In genomic region chr3:148820885-148821284, GRCh38 we compare ENCODE assay signal across 26 cellular contexts. TPM values are rescaled to one million over a fixed set of nuclear protein-coding genes. Genes with fewer than 3 reads are reported as not detected.
DNase-seq lines count a peak whose midpoint lies in the region; ATAC-seq, FAIRE-seq and TF ChIP-seq lines count a peak whose summit lies in the region.
"Had no signal": no experiment of that assay in that cellular context is flagged by ENCODE, and none has a peak within 500 bp of the region (broad histone marks: within the 10 kb centered on the region; RNA-seq: fewer than 3 reads in every experiment).

No MANE protein-coding gene starts in this region.

- no peak overlapping the region for H2BK12ac ChIP-seq in H1 (ENCODE audit: low read depth, low read length)

- H4K8ac ChIP-seq in H1 (ENCODE audit: extremely low read depth, insufficient read depth, low read length) = no peak overlapping the region

- H3K14ac ChIP-seq in H1 (ENCODE audit: insufficient read length) = no peak overlapping the region

- no peaks in the 10 kb centered on the region for H3K79me1 ChIP-seq in H1 (ENCODE audit: low read depth, low read length)

- peaks cover 36% of the 10 kb centered on the region for H3K4me1 Mint-ChIP-seq in nephron
- H3K4me1 Mint-ChIP-seq in activated naive CD4-positive, alpha-beta T cell treated with anti-CD3 and anti-CD28 coated beads for 36 hours (ENCODE audit: low read depth) = no peaks in the 10 kb centered on the region

- in situ Hi-C loops in HepG2 (cut with HindIII; ENCODE audit: extremely low pct_ligation_motif_present, low pct_unique_long_range_greater_than_20kb) = no loop called here

- no peak for TF ChIP-seq RAD21 in HepG2 (CRISPR knock-in tag; IDR thresholded peaks at IDR 0.05)
- no peak for TF ChIP-seq RAD21 in H1 (IDR thresholded peaks at IDR 0.05 in 1 of 2, conservative IDR thresholded peaks at IDR 0.05 in 1 of 2; ENCODE audit: low read depth in 2 of 2, low read length in 2 of 2)

- no peaks in the 10 kb centered on the region for H3K9me3 ChIP-seq in HepG2 (ENCODE audit: low read length)
- no peaks in the 10 kb centered on the region for H3K9me3 ChIP-seq in right lobe of liver
- no peaks in the 10 kb centered on the region for H3K9me3 ChIP-seq in H1 (ENCODE audit: insufficient read depth in 2 of 2, low read depth in 1 of 2, low read length in 1 of 2)

- no peak overlapping the region for H2BK15ac ChIP-seq in H1 (ENCODE audit: low read length)

- peaks cover 8% of the 10 kb centered on the region for H3K4me1 ChIP-seq in HepG2 (ENCODE audit: insufficient read depth, low read length)
- no peaks in the 10 kb centered on the region for H3K4me1 ChIP-seq in right lobe of liver
- peaks cover 0 to 5% (median 4%) of the 10 kb centered on the region in 4 experiments; a peak in 3 of 7 replicates for H3K4me1 ChIP-seq in H1 (replicated peaks in 1 of 4; ENCODE audit: control insufficient read depth in 3 of 4, insufficient read depth in 4 of 4, low read length in 3 of 4)

- intact Hi-C loops in HepG2 (cut with micrococcal nuclease; ENCODE audit: unreplicated experiment) = no loop called here
- intact Hi-C loops in right lobe of liver (cut with DNase I) = no loop called here
- intact Hi-C loops in activated naive CD4-positive, alpha-beta T cell treated with anti-CD3 and anti-CD28 coated beads for 36 hours (cut with micrococcal nuclease) = no loop called here

- no peak for TF ChIP-seq POLR2A in HepG2 (IDR thresholded peaks at IDR 0.05; ENCODE audit: insufficient read depth in 1 of 2, low read depth in 2 of 2, low read length in 2 of 2)
- no peak for TF ChIP-seq POLR2A in right lobe of liver (IDR thresholded peaks at IDR 0.05)
- no peak for TF ChIP-seq POLR2A in H1 (IDR thresholded peaks at IDR 0.05; ENCODE audit: control extremely low read depth in 1 of 2, low read depth in 2 of 2, low read length in 2 of 2)

- H3K4me3 Mint-ChIP-seq in nephron = peak overlapping the region in 2 of 3 experiments; percentile 3 to 18
- no peak overlapping the region for H3K4me3 Mint-ChIP-seq in activated naive CD4-positive, alpha-beta T cell treated with anti-CD3 and anti-CD28 coated beads for 36 hours

- CTCF ChIA-PET in HepG2 (lab: Yijun Ruan, JAX; ENCODE audit: low intra/inter-chr PET ratio, low total read pairs) (no interaction called here), H1 (lab: Charles Lee; ENCODE audit: partially characterized antibody) (interaction anchor here (0.9 to 2.0 kb wide), 4 partner anchors 11 to 126 kb away, joined by 3 to 9 read pairs (median 3); no protein-coding TSS in a partner anchor)
- CTCF ChIA-PET in activated naive CD4-positive, alpha-beta T cell treated with anti-CD3 and anti-CD28 coated beads for 36 hours (lab: Charles Lee) = no interaction called here

- no peak for TF ChIP-seq CTCF in HepG2 (CRISPR knock-in tag; IDR thresholded peaks at IDR 0.05)
- no peak for TF ChIP-seq CTCF in right lobe of liver (IDR thresholded peaks at IDR 0.05)
- TF ChIP-seq CTCF in H1 (IDR thresholded peaks at IDR 0.05; ENCODE audit: control extremely low read depth in 1 of 3, insufficient read depth in 1 of 3, low read depth in 1 of 3, low read length in 3 of 3) = no peak
- no peak for TF ChIP-seq CTCF in nephron (IDR thresholded peaks at IDR 0.05; ENCODE audit: unreplicated experiment in 3 of 3)

- H3K27ac ChIP-seq in HepG2 (ENCODE audit: extremely low read length, insufficient read depth, low read length) = no peak overlapping the region
- H3K27ac ChIP-seq in right lobe of liver = no peak overlapping the region
- no peak overlapping the region for H3K27ac ChIP-seq in H1 (ENCODE audit: low read depth, low read length)

- H4K20me1 ChIP-seq in HepG2 (ENCODE audit: insufficient read depth, low read length) = no peaks in the 10 kb centered on the region
- H4K20me1 ChIP-seq in H1 (replicated peaks in 1 of 2; ENCODE audit: control insufficient read depth in 1 of 2, insufficient read depth in 2 of 2, low read length in 2 of 2) = no peaks in the 10 kb centered on the region

- H3K4me2 ChIP-seq in HepG2 (ENCODE audit: low read depth, low read length) = no peak overlapping the region
- H3K4me2 ChIP-seq in H1 (ENCODE audit: insufficient read depth in 1 of 2, low read depth in 2 of 2, low read length in 2 of 2) = peak overlapping the region in 1 of 2 experiments; percentile 37; a peak in 1 of 4 replicates

- H3K18ac ChIP-seq in H1 (ENCODE audit: extremely low read depth, low read length) = no peak overlapping the region

- no peaks in the 10 kb centered on the region for H3K27me3 Mint-ChIP-seq in nephron (ENCODE audit: low read depth)
- peaks cover 4% of the 10 kb centered on the region for H3K27me3 Mint-ChIP-seq in activated naive CD4-positive, alpha-beta T cell treated with anti-CD3 and anti-CD28 coated beads for 36 hours (ENCODE audit: low read depth)

- POLR2A ChIA-PET in HepG2 (lab: Yijun Ruan, JAX) = no interaction called here
- POLR2A ChIA-PET in H1 (lab: Charles Lee; ENCODE audit: partially characterized antibody) = no interaction called here

- no peak overlapping the region for H2BK20ac ChIP-seq in H1 (ENCODE audit: low read length)

- no peak overlapping the region for H3K23ac ChIP-seq in H1 (ENCODE audit: insufficient read length)

- H4K5ac ChIP-seq in H1 (ENCODE audit: insufficient read length, low read depth, low read length) = no peak overlapping the region

- DNase-seq in HepG2 (ENCODE audit: low spot score) = no peak
- no peak for DNase-seq in right lobe of liver
- no peak for DNase-seq in H1 (ENCODE audit: low read depth in 1 of 2, low spot score in 2 of 2)
- DNase-seq in activated naive CD4-positive, alpha-beta T cell treated with anti-CD3 and anti-CD28 coated beads for 36 hours = no peak
- DNase-seq in COR-L47 (lab: John Stamatoyannopoulos, UW) = no peak
- DNase-seq: 8988T, GOT3, KBM-7, NCI-H1105 treated with DMSO at 0.1 percent for 48 hours, NCI-H146, NCI-H1930, NCI-H2107, NCI-H524, NCI-H748 treated with DMSO at 0.1 percent for 48 hours, PC-3 had no signal

- H2BK5ac ChIP-seq in H1 (ENCODE audit: low read depth, low read length) = no peak overlapping the region

- no peaks in the 10 kb centered on the region for H3K79me2 ChIP-seq in HepG2 (ENCODE audit: insufficient read depth, low read length)
- no peaks in the 10 kb centered on the region for H3K79me2 ChIP-seq in H1 (ENCODE audit: control insufficient read depth in 1 of 2, insufficient read depth in 2 of 2, low read length in 2 of 2)

- no peaks in the 10 kb centered on the region for H3K36me3 Mint-ChIP-seq in nephron (ENCODE audit: low read depth)
- no peaks in the 10 kb centered on the region for H3K36me3 Mint-ChIP-seq in activated naive CD4-positive, alpha-beta T cell treated with anti-CD3 and anti-CD28 coated beads for 36 hours (ENCODE audit: low read depth)

- peak overlapping the region; percentile 78 to 91 (median 85) for H3K27ac Mint-ChIP-seq in nephron
- H3K27ac Mint-ChIP-seq in activated naive CD4-positive, alpha-beta T cell treated with anti-CD3 and anti-CD28 coated beads for 36 hours = no peak overlapping the region

- ATAC-seq in HepG2 = no peak
- ATAC-seq in right lobe of liver = no peak
- ATAC-seq in HG02759 (IDR thresholded peaks at IDR 0.05; ENCODE audit: unreplicated experiment) = no peak
- ATAC-seq in GM19397 (IDR thresholded peaks at IDR 0.05; ENCODE audit: unreplicated experiment) = no peak
- ATAC-seq: HCT116, PC-3 had no signal

- H3K56ac ChIP-seq in H1 (replicated peaks; ENCODE audit: insufficient read length, low read depth, low read length) = no peak overlapping the region

- no peak overlapping the region for H2AK5ac ChIP-seq in H1 (ENCODE audit: low read depth, low read length)

- H3K4ac ChIP-seq in H1 (replicated peaks; ENCODE audit: insufficient read length, low read depth, low read length) = no peak overlapping the region

- H3K27me3 ChIP-seq in HepG2 (ENCODE audit: control insufficient read depth in 1 of 2, insufficient read depth in 2 of 2, low read length in 2 of 2) (no peaks in the 10 kb centered on the region), right lobe of liver (no peaks in the 10 kb centered on the region), H1 (replicated peaks in 1 of 4; ENCODE audit: control insufficient read depth in 3 of 4, extremely low read depth in 1 of 4, insufficient read depth in 3 of 4, low read length in 3 of 4) (no peaks in the 10 kb centered on the region; a peak in 1 of 7 replicates)

- H3K36me3 ChIP-seq in HepG2 (replicated peaks in 1 of 2; ENCODE audit: control insufficient read depth in 1 of 2, insufficient read depth in 2 of 2, low read length in 2 of 2) (no peaks in the 10 kb centered on the region), right lobe of liver (no peaks in the 10 kb centered on the region), H1 (ENCODE audit: control insufficient read depth in 2 of 4, insufficient read depth in 4 of 4, low read length in 3 of 4) (no peaks in the 10 kb centered on the region)

- H2AFZ ChIP-seq in HepG2 (ENCODE audit: low read length) = no peak overlapping the region
- no peak overlapping the region for H2AFZ ChIP-seq in H1 (ENCODE audit: low read length)

- no peak overlapping the region for H3K9ac ChIP-seq in HepG2 (ENCODE audit: insufficient read depth, low read depth, low read length)
- no peak overlapping the region for H3K9ac ChIP-seq in H1 (replicated peaks in 1 of 4; ENCODE audit: extremely low read depth in 1 of 4, low read depth in 3 of 4, low read length in 3 of 4)

- no peaks in the 10 kb centered on the region for H3K23me2 ChIP-seq in H1 (ENCODE audit: low read depth, low read length)

- TF ChIP-seq EP300 in HepG2 (IDR thresholded peaks at IDR 0.05; ENCODE audit: low read depth in 2 of 2, low read length in 2 of 2) (no peak), HepG2 (CRISPR knock-in tag; IDR thresholded peaks at IDR 0.05; ENCODE audit: borderline replicate concordance) (no peak), H1 (IDR thresholded peaks at IDR 0.05; ENCODE audit: borderline replicate concordance in 1 of 2, low read depth in 2 of 2, low read length in 2 of 2) (no peak)

- H3K4me3 ChIP-seq in HepG2 (replicated peaks in 1 of 3; ENCODE audit: insufficient read depth in 1 of 3, low read depth in 2 of 3, low read length in 3 of 3) (no peak overlapping the region), right lobe of liver (no peak overlapping the region), H1 (ENCODE audit: extremely low read depth in 1 of 4, insufficient read depth in 2 of 4, low read depth in 3 of 4, low read length in 4 of 4) (no peak overlapping the region)

- BruUV-seq in HepG2 (replicated peaks; lab: Mats Ljungman, UMichigan) = no TSS peak

- H4K91ac ChIP-seq in H1 (replicated peaks; ENCODE audit: insufficient read length, low read length) = no peak overlapping the region

- no peak overlapping the region for H2BK120ac ChIP-seq in H1 (replicated peaks; ENCODE audit: low read depth, low read length)

- peaks cover 11% of the 10 kb centered on the region for H3K9me3 Mint-ChIP-seq in nephron
- H3K9me3 Mint-ChIP-seq in activated naive CD4-positive, alpha-beta T cell treated with anti-CD3 and anti-CD28 coated beads for 36 hours = peaks cover 5% of the 10 kb centered on the region

- no peak for FAIRE-seq in HepG2 (lab: Jason Lieb, UNC)
- peak; percentile 85 for FAIRE-seq in H1 (lab: Jason Lieb, UNC)
- FAIRE-seq: D721Med had no signal

- WGBS in HepG2 (ENCODE audit: low lambda C conversion rate) = 3% methylated on average over 3 of the region's 3 CpGs
- 41% methylated on average over 3 of the region's 3 CpGs for WGBS in right lobe of liver (ENCODE audit: insufficient coverage, low coverage, low lambda C conversion rate, missing lambda C conversion rate)
- 47% methylated on average over 3 of the region's 3 CpGs; no CpG with 5 or more reads in 1 of the 2 experiments for WGBS in H1 (ENCODE audit: extremely low coverage in 1 of 2, insufficient coverage in 1 of 2, insufficient read length in 1 of 2, insufficient replicate concordance in 2 of 2, low coverage in 1 of 2, low lambda C conversion rate in 2 of 2, missing lambda C conversion rate in 1 of 2), 2 experiments

RNA-seq across cellular contexts. Expression of gene CPB1, which starts 6.7 kb away (rescaled TPM):
- not detected in 2 replicates for total RNA-seq in HepG2 (2016; rRNA removed; fragmentation: Illumina TruSeq; extraction: Trizol)
- total RNA-seq in HepG2 (2016; cell fraction: cytosol; rRNA removed; fragmentation: Illumina TruSeq; extraction: Trizol; ENCODE audit: low read depth) = not detected in 2 replicates
- not detected in 2 replicates for total RNA-seq in HepG2 (2016; cell fraction: insoluble cytoplasmic fraction; rRNA removed; fragmentation: Illumina TruSeq; extraction: Trizol)
- total RNA-seq in HepG2 (2016; cell fraction: membrane; rRNA removed; fragmentation: Illumina TruSeq; extraction: Trizol) = not detected in 2 replicates
- not detected in 2 replicates for total RNA-seq in HepG2 (2016; cell fraction: nucleus; rRNA removed; fragmentation: Illumina TruSeq; extraction: Trizol)
- polyA plus RNA-seq in HepG2 (2011; rRNA removed) = not detected in 2 replicates
- not detected in 2 replicates for polyA plus RNA-seq in HepG2 (2011; cell fraction: cytosol; rRNA removed)
- polyA plus RNA-seq in HepG2 (2011; cell fraction: nucleus; rRNA removed) = not detected in 2 replicates
- polyA plus RNA-seq in HepG2 (2012) = not detected in 2 replicates
- polyA plus RNA-seq in HepG2 (2016; cell fraction: cytosol; fragmentation: Illumina TruSeq; extraction: Trizol; ENCODE audit: low read depth) = not detected in 2 replicates
- polyA plus RNA-seq in HepG2 (2016; cell fraction: insoluble cytoplasmic fraction; fragmentation: Illumina TruSeq; extraction: Trizol; ENCODE audit: low read depth) = not detected in 2 replicates
- not detected in 2 replicates for polyA plus RNA-seq in HepG2 (2016; cell fraction: membrane; fragmentation: Illumina TruSeq; extraction: Trizol; ENCODE audit: low read depth)
- not detected in 2 replicates for polyA plus RNA-seq in HepG2 (2016; cell fraction: nucleus; fragmentation: Illumina TruSeq; extraction: Trizol; ENCODE audit: insufficient read depth, low read depth)
- polyA minus RNA-seq in HepG2 (2011; rRNA and poly(A)+ RNA removed; ENCODE audit: low replicate concordance) = not detected in 2 replicates
- not detected in 2 replicates for polyA minus RNA-seq in HepG2 (2011; cell fraction: cytosol; rRNA and poly(A)+ RNA removed)
- not detected in 2 replicates for polyA minus RNA-seq in HepG2 (2011; cell fraction: nucleus; rRNA and poly(A)+ RNA removed)
- under 1 TPM in 2 of 6 experiments, not detected in 4; 0.31 to 0.44 TPM for total RNA-seq in right lobe of liver
- not detected in 2 replicates for total RNA-seq in H1 (2021; fragmentation: NEBNext Ultra II Directional; extraction: Animal tissue kit (Norgen Biotek cat#: 25700))
- not detected in 2 replicates for polyA plus RNA-seq in H1 (2011; rRNA removed)
- not detected for polyA plus RNA-seq in H1 (2011; cell fraction: cytosol; rRNA removed)
- not detected for polyA plus RNA-seq in H1 (2011; cell fraction: nucleus; rRNA removed)
- not detected in 4 replicates for polyA plus RNA-seq in H1 (2012, experiment 1 of 2)
- not detected for polyA plus RNA-seq in H1 (2012, experiment 2 of 2)
- polyA plus RNA-seq in H1 (2013, experiment 1 of 2) = not detected
- polyA plus RNA-seq in H1 (2013, experiment 2 of 2) = not detected
- polyA minus RNA-seq in H1 (2011; rRNA and poly(A)+ RNA removed) = not detected in 2 replicates
- not detected for polyA minus RNA-seq in H1 (2011; cell fraction: cytosol; rRNA and poly(A)+ RNA removed)
- not detected for polyA minus RNA-seq in H1 (2011; cell fraction: nucleus; rRNA and poly(A)+ RNA removed)
- not detected for total RNA-seq in activated naive CD4-positive, alpha-beta T cell treated with anti-CD3 and anti-CD28 coated beads for 36 hours
- total RNA-seq: G401, HT1080, LHCN-M2, MCF 10A, PC-3, SK-MEL-5 had no signal
- polyA plus RNA-seq: BJ had no signal

RNA-seq across cellular contexts. Expression of gene CPA3, which starts 44.2 kb away (rescaled TPM):
- total RNA-seq in HepG2 (2016; rRNA removed; fragmentation: Illumina TruSeq; extraction: Trizol) (not detected in 2 replicates), right lobe of liver (under 1 TPM in 5 of 6 experiments, not detected in 1; 0.12 to 0.27 (median 0.22) TPM)
- total RNA-seq in HepG2 (2016; cell fraction: cytosol; rRNA removed; fragmentation: Illumina TruSeq; extraction: Trizol; ENCODE audit: low read depth) = not detected in 2 replicates
- not detected in 2 replicates for total RNA-seq in HepG2 (2016; cell fraction: insoluble cytoplasmic fraction; rRNA removed; fragmentation: Illumina TruSeq; extraction: Trizol)
- not detected in 2 replicates for total RNA-seq in HepG2 (2016; cell fraction: membrane; rRNA removed; fragmentation: Illumina TruSeq; extraction: Trizol)
- total RNA-seq in HepG2 (2016; cell fraction: nucleus; rRNA removed; fragmentation: Illumina TruSeq; extraction: Trizol) = not detected in 2 replicates
- polyA plus RNA-seq in HepG2 (2011; rRNA removed) (not detected in 2 replicates), H1 (2011; rRNA removed) (not detected in 2 replicates)
- polyA plus RNA-seq in HepG2 (2011; cell fraction: cytosol; rRNA removed) = not detected in 2 replicates
- polyA plus RNA-seq in HepG2 (2011; cell fraction: nucleus; rRNA removed) = not detected in 2 replicates
- not detected in 2 replicates for polyA plus RNA-seq in HepG2 (2012)
- polyA plus RNA-seq in HepG2 (2016; cell fraction: cytosol; fragmentation: Illumina TruSeq; extraction: Trizol; ENCODE audit: low read depth) = not detected in 2 replicates
- not detected in 2 replicates for polyA plus RNA-seq in HepG2 (2016; cell fraction: insoluble cytoplasmic fraction; fragmentation: Illumina TruSeq; extraction: Trizol; ENCODE audit: low read depth)
- not detected in 2 replicates for polyA plus RNA-seq in HepG2 (2016; cell fraction: membrane; fragmentation: Illumina TruSeq; extraction: Trizol; ENCODE audit: low read depth)
- not detected in 2 replicates for polyA plus RNA-seq in HepG2 (2016; cell fraction: nucleus; fragmentation: Illumina TruSeq; extraction: Trizol; ENCODE audit: insufficient read depth, low read depth)
- polyA minus RNA-seq in HepG2 (2011; rRNA and poly(A)+ RNA removed; ENCODE audit: low replicate concordance) = not detected in 2 replicates
- not detected in 2 replicates for polyA minus RNA-seq in HepG2 (2011; cell fraction: cytosol; rRNA and poly(A)+ RNA removed)
- polyA minus RNA-seq in HepG2 (2011; cell fraction: nucleus; rRNA and poly(A)+ RNA removed) = not detected in 2 replicates
- not detected in 2 replicates for total RNA-seq in H1 (2021; fragmentation: NEBNext Ultra II Directional; extraction: Animal tissue kit (Norgen Biotek cat#: 25700))
- not detected for polyA plus RNA-seq in H1 (2011; cell fraction: cytosol; rRNA removed)
- not detected for polyA plus RNA-seq in H1 (2011; cell fraction: nucleus; rRNA removed)
- polyA plus RNA-seq in H1 (2012, experiment 1 of 2) = not detected in 4 replicates
- polyA plus RNA-seq in H1 (2012, experiment 2 of 2) = not detected
- not detected for polyA plus RNA-seq in H1 (2013, experiment 1 of 2)
- polyA plus RNA-seq in H1 (2013, experiment 2 of 2) = not detected
- not detected in 2 replicates for polyA minus RNA-seq in H1 (2011; rRNA and poly(A)+ RNA removed)
- polyA minus RNA-seq in H1 (2011; cell fraction: cytosol; rRNA and poly(A)+ RNA removed) = not detected
- not detected for polyA minus RNA-seq in H1 (2011; cell fraction: nucleus; rRNA and poly(A)+ RNA removed)
- total RNA-seq in activated naive CD4-positive, alpha-beta T cell treated with anti-CD3 and anti-CD28 coated beads for 36 hours = not detected
- total RNA-seq: G401, HT1080, MCF 10A, PC-3, SK-MEL-5 had no signal
